8 cellular contexts compared by ENCODE assay signal in the genomic region with DNA sequence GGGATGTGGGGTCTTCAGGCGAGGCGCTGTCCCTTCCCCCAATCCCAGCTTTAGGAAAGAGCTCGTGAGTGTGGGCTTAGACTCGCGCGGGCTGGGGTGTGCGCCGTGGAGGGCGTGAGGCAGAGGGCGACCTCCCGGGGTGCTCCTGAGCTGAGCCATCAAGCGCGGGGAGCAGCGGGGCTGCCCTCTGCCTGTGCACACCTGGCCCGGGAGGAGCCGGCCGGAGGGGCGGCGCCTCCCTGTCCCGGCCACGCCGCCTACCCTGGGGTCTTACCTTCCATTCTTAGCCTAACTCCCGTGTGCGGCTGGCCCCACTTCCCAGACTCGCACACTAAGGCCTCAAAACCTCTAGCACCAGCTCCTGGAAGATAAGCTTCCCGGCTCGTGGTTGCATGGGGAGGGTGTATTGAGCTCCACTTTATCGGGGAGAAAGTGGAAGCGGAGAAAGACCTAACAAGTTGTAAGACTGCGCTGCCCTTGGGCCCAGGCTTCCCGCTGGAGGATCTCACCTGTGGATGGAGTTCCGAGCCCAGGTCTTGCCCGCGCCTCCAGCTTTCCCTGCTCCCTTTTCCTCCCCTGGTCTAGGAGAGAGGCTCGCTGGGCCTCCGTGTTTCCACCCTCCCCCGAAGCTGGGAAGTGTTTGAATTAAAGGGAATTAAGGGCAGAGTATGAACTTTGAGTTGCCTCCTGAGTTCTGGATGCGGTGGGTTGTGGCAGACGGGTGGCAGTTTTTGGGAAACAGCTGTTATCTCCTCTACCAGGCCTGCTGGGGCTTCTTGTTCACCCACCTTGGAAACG. TPM values are rescaled to one million over a fixed set of nuclear protein-coding genes. Genes with fewer than 3 reads are reported as not detected.
DNase-seq lines count a peak whose midpoint lies in the region; ATAC-seq and TF ChIP-seq lines count a peak whose summit lies in the region.

No MANE protein-coding gene starts in this region.

- peak overlapping the region; percentile 59 for H3K23ac ChIP-seq in mesendoderm (ENCODE audit: low read length)

- H2BK5ac ChIP-seq in mesendoderm (ENCODE audit: low read length) = peak overlapping the region; percentile 17

- peak overlapping the region; percentile 98 for H3K18ac ChIP-seq in mesendoderm (ENCODE audit: low read length)

- H4K5ac ChIP-seq in mesendoderm (ENCODE audit: low read length) = no peak overlapping the region

- H2BK15ac ChIP-seq in mesendoderm (replicated peaks; ENCODE audit: low read depth) = no peak overlapping the region

- H3K4me2 ChIP-seq in KMS-11 = peak overlapping the region; percentile 77
- H3K4me2 ChIP-seq in mesendoderm (ENCODE audit: low read length) = peak overlapping the region; percentile 66

- H3K9me3 Mint-ChIP-seq in brain = no peaks in the 10 kb centered on the region

- H2AFZ ChIP-seq in KMS-11 (ENCODE audit: low read depth) = peak overlapping the region; percentile 91; the same call in 1 of the 2 replicates

- WGBS in mesendoderm (ENCODE audit: extremely low coverage, insufficient coverage, low lambda C conversion rate) = no CpG with 5 or more reads among the region's 40 CpGs

- peaks cover 5% of the 10 kb centered on the region for H3K27me3 Mint-ChIP-seq in brain

- H3K36me3 ChIP-seq in KMS-11 (ENCODE audit: insufficient read depth) (no peaks in the 10 kb centered on the region), mesendoderm (ENCODE audit: control insufficient read depth, insufficient read depth, low read length) (no peaks in the 10 kb centered on the region)

- no peak overlapping the region for H4K8ac ChIP-seq in mesendoderm (ENCODE audit: low read depth, low read length)

- H3K4me1 ChIP-seq in KMS-11 (ENCODE audit: low read depth, poor library complexity, severe bottlenecking) = peaks cover 39% of the 10 kb centered on the region
- peaks cover 10% of the 10 kb centered on the region for H3K4me1 ChIP-seq in mesendoderm (ENCODE audit: control insufficient read depth, low read depth, low read length)

- H3K27ac ChIP-seq in KMS-11 = peak overlapping the region; percentile 35; the same call in 1 of the 2 replicates
- H3K27ac ChIP-seq in mesendoderm (ENCODE audit: low read depth, low read length) = peak overlapping the region; percentile 72

- no peak overlapping the region for H2BK120ac ChIP-seq in mesendoderm (ENCODE audit: low read depth, low read length)

- H3K79me2 ChIP-seq in KMS-11 (ENCODE audit: insufficient read depth, low read depth) (peaks cover 56% of the 10 kb centered on the region), mesendoderm (ENCODE audit: control insufficient read depth, insufficient read depth, low read length) (peaks cover 56% of the 10 kb centered on the region)

- H2AK5ac ChIP-seq in mesendoderm (ENCODE audit: low read length) = peak overlapping the region; percentile 9

- H3K4me3 ChIP-seq in KMS-11 (IDR thresholded peaks at IDR 0.05; ENCODE audit: insufficient read depth, low read depth, low read length) (no peak overlapping the region), mesendoderm (ENCODE audit: low read length) (peak overlapping the region; percentile 52)

- TF ChIP-seq CTCF in KMS-11 (conservative IDR thresholded peaks at IDR 0.05; ENCODE audit: low read depth, low read length) = no peak
- no peak for TF ChIP-seq CTCF in brain (conservative IDR thresholded peaks at IDR 0.05)

- H3K4me3 Mint-ChIP-seq in brain = peak overlapping the region; percentile 93 to 97 (median 95)

- peak overlapping the region; percentile 88 for H3K56ac ChIP-seq in mesendoderm (ENCODE audit: low read length)

- peaks cover 3% of the 10 kb centered on the region for H3K79me1 ChIP-seq in mesendoderm (ENCODE audit: low read length)

- peak overlapping the region; percentile 88 for H3K4ac ChIP-seq in mesendoderm (ENCODE audit: low read depth, low read length)

- peaks cover 21% of the 10 kb centered on the region for H3K4me1 Mint-ChIP-seq in brain

- ATAC-seq in HG03045 (IDR thresholded peaks at IDR 0.05; ENCODE audit: unreplicated experiment) (no peak), GM19463 (IDR thresholded peaks at IDR 0.05; ENCODE audit: unreplicated experiment) (no peak)

- DNase-seq in COLO668 (lab: John Stamatoyannopoulos, UW; ENCODE audit: unreplicated experiment) (peak; percentile 63), mesendoderm (peak; percentile 62), cerebellum (ENCODE audit: low spot score) (no peak)
- DNase-seq in activated effector memory CD4-positive, alpha-beta T cell treated with anti-CD3 and anti-CD28 coated beads, Interleukin-2, amount 50 U/mL, for 16 hours = no peak

- no peaks in the 10 kb centered on the region for H4K20me1 ChIP-seq in KMS-11 (ENCODE audit: insufficient read depth)

- peak overlapping the region; percentile 77 for H3K9ac ChIP-seq in KMS-11
- peak overlapping the region; percentile 71 for H3K9ac ChIP-seq in mesendoderm (ENCODE audit: low read length)

- H3K27me3 ChIP-seq in KMS-11 (ENCODE audit: insufficient read depth, low read depth) (no peaks in the 10 kb centered on the region), mesendoderm (ENCODE audit: insufficient read depth, low read length, poor library complexity) (no peaks in the 10 kb centered on the region)

- no peaks in the 10 kb centered on the region for H3K36me3 Mint-ChIP-seq in brain

- H3K27ac Mint-ChIP-seq in brain = peak overlapping the region in 1 of 5 experiments; percentile 97

RNA-seq across cellular contexts. Expression of a gene that starts 1.2 kb away (rescaled TPM):
- polyA plus RNA-seq in brain (ENCODE audit: insufficient read depth, low read depth, low replicate concordance) = 8.7 TPM
- 290 TPM for polyA plus RNA-seq in mesendoderm (2013, experiment 1 of 2)
- 289 TPM for polyA plus RNA-seq in mesendoderm (2013, experiment 2 of 2)
- total RNA-seq in cerebellum = 9.3 TPM

RNA-seq across cellular contexts. Expression of a gene that starts 20.1 kb away (rescaled TPM):
- 90.0 TPM for polyA plus RNA-seq in brain (ENCODE audit: insufficient read depth, low read depth, low replicate concordance)
- polyA plus RNA-seq in mesendoderm (2013, experiment 1 of 2) = 70.1 TPM
- polyA plus RNA-seq in mesendoderm (2013, experiment 2 of 2) = 71.1 TPM
- 18.4 TPM for total RNA-seq in cerebellum

RNA-seq across cellular contexts. Expression of a gene that starts 56.4 kb away (rescaled TPM):
- polyA plus RNA-seq in brain (ENCODE audit: insufficient read depth, low read depth, low replicate concordance) = 235 TPM
- 133 TPM for polyA plus RNA-seq in mesendoderm (2013, experiment 1 of 2)
- 130 TPM for polyA plus RNA-seq in mesendoderm (2013, experiment 2 of 2)
- 82.1 TPM for total RNA-seq in cerebellum

Comparison
In these comparisons a context has a peak if more than half of its experiments do, and no peak if none do; other contexts are left out.
1. DNase-seq: peak in COLO668 (single experiment) and mesendoderm (single experiment); none in cerebellum (single experiment) and activated effector memory CD4-positive, alpha-beta T cell treated with anti-CD3 and anti-CD28 coated beads, Interleukin-2, amount 50 U/mL, for 16 hours (single experiment).